16 cellular contexts compared by ENCODE assay signal in genomic region chr3:9942934-9943690, GRCh38.
"Had no signal": no experiment of that assay in that cellular context is flagged by ENCODE, and none has a peak within 500 bp of the region (broad histone marks: within the 10 kb centered on the region; RNA-seq: fewer than 3 reads in every experiment).

No MANE protein-coding gene starts in this region.

- H3K36me3 ChIP-seq: neural progenitor cell, ovary had no signal

- H3K27me3 ChIP-seq: ovary, tibial nerve had no signal

- H3K4me3 ChIP-seq: coronary artery, neural progenitor cell, ovary, tibial nerve had no signal

- H3K27ac ChIP-seq: coronary artery, neural progenitor cell, ovary, tibial nerve had no signal

- H3K27ac Mint-ChIP-seq: activated T-helper 17 cell treated with anti-CD3 and anti-CD28 coated beads, Interleukin-2, amount 50 U/mL, for 72 hours had no signal

- H3K4me2 ChIP-seq: neural progenitor cell had no signal

- H3K9ac ChIP-seq: neural progenitor cell had no signal

- H3K4me3 Mint-ChIP-seq: activated T-helper 17 cell treated with anti-CD3 and anti-CD28 coated beads, Interleukin-2, amount 50 U/mL, for 72 hours; neural progenitor cell had no signal

- DNase-seq: activated CD4-positive, alpha-beta T cell treated with anti-CD3 and anti-CD28 coated beads for 4 hours; activated naive CD4-positive, alpha-beta T cell treated with Interleukin-2 at 50 U/mL for 16 hours; amniotic stem cell; central memory CD4-positive, alpha-beta T cell; effector CD8-positive, alpha-beta T cell; hippocampal formation; ovary; T-helper 2 cell had no signal

- H3K4me1 Mint-ChIP-seq: activated T-helper 17 cell treated with anti-CD3 and anti-CD28 coated beads, Interleukin-2, amount 50 U/mL, for 72 hours; brain had no signal

- FAIRE-seq: keratinocyte had no signal

- H2AFZ ChIP-seq: neural progenitor cell had no signal

- ATAC-seq: activated T-helper 17 cell treated with anti-CD3 and anti-CD28 coated beads, Interleukin-2, amount 50 U/mL, for 72 hours; left lobe of liver; sciatic nerve had no signal

- H3K9me3 ChIP-seq: ovary, tibial nerve had no signal

- H3K9me3 Mint-ChIP-seq: activated T-helper 17 cell treated with anti-CD3 and anti-CD28 coated beads, Interleukin-2, amount 50 U/mL, for 72 hours; brain; neural progenitor cell had no signal

- H3K27me3 Mint-ChIP-seq: activated T-helper 17 cell treated with anti-CD3 and anti-CD28 coated beads, Interleukin-2, amount 50 U/mL, for 72 hours; brain had no signal
